Comparison of ENCODE assay signal across 9 cellular contexts in genomic region chr1:201916649-201917249, GRCh38. TPM values are rescaled to one million over a fixed set of nuclear protein-coding genes. Genes with fewer than 3 reads are reported as not detected.
DNase-seq lines count a peak whose midpoint lies in the region; ATAC-seq, FAIRE-seq and TF ChIP-seq lines count a peak whose summit lies in the region.
"Had no signal": no experiment of that assay in that cellular context is flagged by ENCODE, and none has a peak within 500 bp of the region (broad histone marks: within the 10 kb centered on the region; RNA-seq: fewer than 3 reads in every experiment).

No MANE protein-coding gene starts in this region.

- intact Hi-C loops in MCF 10A (cut with micrococcal nuclease), result no loop called here

- no TSS peak for BruUV-seq in MCF 10A (replicated peaks; lab: Mats Ljungman, UMichigan)

- CTCF ChIA-PET in MCF 10A (lab: Yijun Ruan, JAX), result interaction anchor here (0.5 to 9.2 kb wide), 7 partner anchors 21 to 1123 kb away, joined by 3 to 83 read pairs (median 5); no protein-coding TSS in a partner anchor

- no peak for TF ChIP-seq CTCF in MCF 10A (IDR thresholded peaks at IDR 0.05; ENCODE audit: unreplicated experiment)

- FAIRE-seq in urothelium cell line (lab: Jason Lieb, UNC), result no peak

- H3K9me3 Mint-ChIP-seq in MCF 10A (ENCODE audit: unreplicated experiment), result no peaks in the 10 kb centered on the region
- H3K9me3 Mint-ChIP-seq: T-helper 1 cell treated with Interleukin-12 subunit alpha and Interleukin-12 subunit beta and Interleukin-4 antibody, amounts not matched to agents 30 μg/mL and 1 μg/mL, for 36 hours had no signal

- POLR2A ChIA-PET in MCF 10A (lab: Yijun Ruan, JAX), result interaction anchor here (0.6 to 2.9 kb wide), 12 partner anchors 17 to 226 kb away, joined by 3 to 24 read pairs (median 4); partner anchors contain the start of genes RNPEP, SHISA4 and TIMM17A

- peaks cover 6% of the 10 kb centered on the region for H3K36me3 Mint-ChIP-seq in MCF 10A (ENCODE audit: insufficient read depth, unreplicated experiment)

- peak; percentile 4 to 8 for DNase-seq in activated CD4-positive, alpha-beta T cell treated with anti-CD3 and anti-CD28 coated beads, Interleukin-2, amount 50 U/mL, for 48 hours
- DNase-seq in activated CD4-positive, alpha-beta T cell treated with anti-CD3 and anti-CD28 coated beads for 4 hours, result no peak
- DNase-seq in MCF 10A (ENCODE audit: unreplicated experiment) (peak; percentile 100), lung microvascular endothelial cell (ENCODE audit: low read depth in 2 of 2) (peak; percentile 95 to 96), urothelium cell line (ENCODE audit: low spot score) (peak; percentile 75)
- no peak for DNase-seq in activated naive CD4-positive, alpha-beta T cell (lab: John Stamatoyannopoulos, UW)

- H3K27ac Mint-ChIP-seq in MCF 10A (ENCODE audit: low read depth, unreplicated experiment), result no peak overlapping the region
- H3K27ac Mint-ChIP-seq: T-helper 1 cell treated with Interleukin-12 subunit alpha and Interleukin-12 subunit beta and Interleukin-4 antibody, amounts not matched to agents 30 μg/mL and 1 μg/mL, for 36 hours had no signal

- no peak overlapping the region for H3K4me3 Mint-ChIP-seq in MCF 10A (ENCODE audit: unreplicated experiment)
- H3K4me3 Mint-ChIP-seq: T-helper 1 cell treated with Interleukin-12 subunit alpha and Interleukin-12 subunit beta and Interleukin-4 antibody, amounts not matched to agents 30 μg/mL and 1 μg/mL, for 36 hours had no signal

- ATAC-seq in GM19023 (IDR thresholded peaks at IDR 0.05; ENCODE audit: unreplicated experiment) (no peak), GM21717 (IDR thresholded peaks at IDR 0.05; ENCODE audit: unreplicated experiment) (no peak)

- peaks cover 34% of the 10 kb centered on the region for H3K4me1 Mint-ChIP-seq in MCF 10A (ENCODE audit: insufficient read depth, unreplicated experiment)

- peaks cover 11% of the 10 kb centered on the region for H3K27me3 Mint-ChIP-seq in MCF 10A (ENCODE audit: insufficient read depth, unreplicated experiment)

RNA-seq across cellular contexts. Expression of gene SHISA4, which starts 28.1 kb away (rescaled TPM):
- 7.6 and 20.9 TPM in 2 replicates for total RNA-seq in MCF 10A (2022)
- 7.4 and 9.1 TPM in 2 replicates for total RNA-seq in lung microvascular endothelial cell

RNA-seq across cellular contexts. Expression of gene LMOD1, which starts 29.6 kb away (rescaled TPM):
- total RNA-seq in MCF 10A (2022) (not detected in 2 replicates), lung microvascular endothelial cell (not detected in 2 replicates)

RNA-seq across cellular contexts. Expression of gene TIMM17A, which starts 38.6 kb away (rescaled TPM):
- total RNA-seq in MCF 10A (2022) (157 and 171 TPM in 2 replicates), lung microvascular endothelial cell (47.5 and 49.2 TPM in 2 replicates)

Comparison
In these comparisons a context has a peak if more than half of its experiments do, and no peak if none do; other contexts are left out.
1. DNase-seq: peak in activated CD4-positive, alpha-beta T cell treated with anti-CD3 and anti-CD28 coated beads, Interleukin-2, amount 50 U/mL, for 48 hours (2 of 2), MCF 10A (single experiment), lung microvascular endothelial cell (2 of 2) and urothelium cell line (single experiment); none in activated CD4-positive, alpha-beta T cell treated with anti-CD3 and anti-CD28 coated beads for 4 hours (0 of 2) and activated naive CD4-positive, alpha-beta T cell (0 of 4).